ENCODE assay signal across 8 cellular contexts in genomic region chr14:68306934-68307758, GRCh38.
DNase-seq lines count a peak whose midpoint lies in the region; ATAC-seq, FAIRE-seq and TF ChIP-seq lines count a peak whose summit lies in the region.

No MANE protein-coding gene starts in this region.

- peak; percentile 65 for ATAC-seq in sciatic nerve
- no peak for ATAC-seq in HG03135 (IDR thresholded peaks at IDR 0.05; ENCODE audit: unreplicated experiment)
- no peak for ATAC-seq in GM21423 (IDR thresholded peaks at IDR 0.05; ENCODE audit: unreplicated experiment)

- intact Hi-C loops in sciatic nerve (cut with DNase I) = no loop called here

- FAIRE-seq in GM12891 (lab: Jason Lieb, UNC) = peak; percentile 9

- DNase-seq in GM12891 (ENCODE audit: insufficient read length, low spot score) (no peak), NCI-H510A (lab: John Stamatoyannopoulos, UW) (peak; percentile 80), fibroblast of the conjunctiva (ENCODE audit: low read depth) (peak; percentile 24), sciatic nerve (ENCODE audit: low spot score) (no peak), amygdala (lab: John Stamatoyannopoulos, UW) (no peak), pons (ENCODE audit: low spot score) (no peak)

- TF ChIP-seq POLR2A in GM12891 (IDR thresholded peaks at IDR 0.05; ENCODE audit: low read depth, low read length) = no peak

TF ChIP-seq in GM12891, 5 proteins besides CTCF, POLR2A, EP300 and RAD21:
- no peak; the same call in 1 of the 2 replicates for TF ChIP-seq POLR2AphosphoS5 (IDR thresholded peaks at IDR 0.05; ENCODE audit: low read depth, low read length)
- no peak for TF ChIP-seq POU2F2 (IDR thresholded peaks at IDR 0.05; ENCODE audit: low read depth, low read length)
- TF ChIP-seq SPI1 (IDR thresholded peaks at IDR 0.05; ENCODE audit: low read depth, low read length) = no peak
- no peak for TF ChIP-seq PAX5 (IDR thresholded peaks at IDR 0.05; ENCODE audit: insufficient read depth, low read length, severe bottlenecking)
- TF ChIP-seq TAF1 (IDR thresholded peaks at IDR 0.05; ENCODE audit: low read depth, low read length) = no peak
TF ChIP-seq in GM12891: peak in this region for 0.

Comparison
In these comparisons a context has a peak if more than half of its experiments do, and no peak if none do; other contexts are left out.
1. DNase-seq: peak in NCI-H510A (single experiment) and fibroblast of the conjunctiva (single experiment); none in GM12891 (single experiment), sciatic nerve (single experiment), amygdala (0 of 56) and pons (single experiment).